ENCODE assay signal across 1 cellular context in genomic region chr6:30763618-30764489, GRCh38.
TF ChIP-seq lines count a peak whose summit lies in the region.

No MANE protein-coding gene starts in this region.

TF ChIP-seq in HepG2, 621 proteins besides CTCF, POLR2A, EP300 and RAD21 (continued from another document and continues in another):
- TF ChIP-seq UBTF (CRISPR knock-in tag; IDR thresholded peaks at IDR 0.05) (peak; percentile 76; the same call in 1 of the 2 replicates), ATF1 (CRISPR knock-in tag; IDR thresholded peaks at IDR 0.05) (peak; percentile 50; the same call in 1 of the 2 replicates), REST (IDR thresholded peaks at IDR 0.05; ENCODE audit: borderline replicate concordance in 1 of 2, low read depth in 1 of 2, low read length in 2 of 2) (peak in 1 of 2 experiments; percentile 73; a peak in 2 of 4 replicates), IKZF5 (CRISPR knock-in tag; IDR thresholded peaks at IDR 0.05) (peak; percentile 46; the same call in 1 of the 2 replicates), PAXIP1 (CRISPR knock-in tag; conservative IDR thresholded peaks at IDR 0.05) (peak; percentile 99), ZNF597 (CRISPR knock-in tag; IDR thresholded peaks at IDR 0.05) (no peak), GATAD2A (CRISPR knock-in tag; IDR thresholded peaks at IDR 0.05) (peak; percentile 94), NR1H2 (CRISPR knock-in tag; IDR thresholded peaks at IDR 0.05; ENCODE audit: borderline replicate concordance, low read depth) (no peak), ZEB1 (IDR thresholded peaks at IDR 0.05; ENCODE audit: insufficient replicate concordance, low read depth) (peak; percentile 87), MZF1 (CRISPR knock-in tag; IDR thresholded peaks at IDR 0.05; ENCODE audit: borderline replicate concordance) (no peak), KDM1A (CRISPR knock-in tag; IDR thresholded peaks at IDR 0.05) (no peak), ZNF546 (CRISPR knock-in tag; conservative IDR thresholded peaks at IDR 0.05) (no peak), PBX3 (CRISPR knock-in tag; IDR thresholded peaks at IDR 0.05; ENCODE audit: borderline replicate concordance) (no peak), CENPT (CRISPR knock-in tag; IDR thresholded peaks at IDR 0.05; ENCODE audit: low read depth) (no peak), ZNF598 (CRISPR knock-in tag; IDR thresholded peaks at IDR 0.05; ENCODE audit: borderline replicate concordance) (peak; percentile 77; the same call in 1 of the 2 replicates), ZNF136 (CRISPR knock-in tag; IDR thresholded peaks at IDR 0.05; ENCODE audit: low read depth) (no peak; the same call in 1 of the 2 replicates), AGO2 (optimal IDR thresholded peaks at IDR 0.05; ENCODE audit: low read depth, low read length) (no peak), ZNF225 (CRISPR knock-in tag; IDR thresholded peaks at IDR 0.05) (no peak), HINFP (CRISPR knock-in tag; IDR thresholded peaks at IDR 0.05; ENCODE audit: low read depth) (no peak; the same call in 1 of the 2 replicates), TFE3 (CRISPR knock-in tag; IDR thresholded peaks at IDR 0.05) (peak; percentile 83; the same call in 1 of the 2 replicates), ZNF431 (CRISPR knock-in tag; IDR thresholded peaks at IDR 0.05; ENCODE audit: borderline replicate concordance, low read depth) (peak; percentile 37; the same call in 1 of the 2 replicates), SMYD3 (CRISPR knock-in tag; IDR thresholded peaks at IDR 0.05) (0 out of 2 replicates have a peak, but pooled peaks have one; percentile 20), TAF15 (IDR thresholded peaks at IDR 0.05; ENCODE audit: low read depth, low read length, poor library complexity, severe bottlenecking) (no peak), CENPBD1 (CRISPR knock-in tag; IDR thresholded peaks at IDR 0.05; ENCODE audit: borderline replicate concordance, low read depth) (no peak), ZNF547 (CRISPR knock-in tag; IDR thresholded peaks at IDR 0.05) (peak; percentile 55; the same call in 1 of the 2 replicates), ZNF792 (CRISPR knock-in tag; IDR thresholded peaks at IDR 0.05) (peak; percentile 92), HMGXB4 (CRISPR knock-in tag; IDR thresholded peaks at IDR 0.05; ENCODE audit: borderline replicate concordance in 1 of 2, low read depth in 1 of 2) (0 out of 4 replicates have a peak, but pooled peaks have one; percentile 19 to 33), LBX2 (CRISPR knock-in tag; IDR thresholded peaks at IDR 0.05; ENCODE audit: borderline replicate concordance) (no peak), ZNF18 (CRISPR knock-in tag; IDR thresholded peaks at IDR 0.05; ENCODE audit: insufficient replicate concordance) (peak; percentile 96)
